32 cellular contexts compared by ENCODE assay signal in the genomic region with DNA sequence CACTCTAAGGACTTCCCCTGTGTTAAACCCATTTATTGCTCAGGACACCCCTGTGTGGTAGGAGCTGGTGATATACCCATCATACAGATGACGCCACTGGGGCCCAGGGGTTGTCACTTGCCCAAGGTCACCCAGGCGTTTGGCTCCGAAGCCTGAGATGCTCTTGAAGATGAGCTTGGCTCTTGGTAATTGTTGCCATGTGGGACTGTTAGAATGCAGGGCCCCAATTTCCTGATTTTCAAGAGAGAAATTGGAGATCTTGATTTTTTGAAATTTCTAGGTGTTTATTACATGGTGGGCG.
"Had no signal": no experiment of that assay in that cellular context is flagged by ENCODE, and none has a peak within 500 bp of the region (broad histone marks: within the 10 kb centered on the region; RNA-seq: fewer than 3 reads in every experiment).

No MANE protein-coding gene starts in this region.

- FAIRE-seq: colon had no signal

- H3K4me1 ChIP-seq: adrenal gland, body of pancreas had no signal

- H3K27ac Mint-ChIP-seq: activated CD4-positive, alpha-beta memory T cell treated with anti-CD3 and anti-CD28 coated beads for 36 hours; activated CD4-positive, alpha-beta T cell treated with anti-CD3 and anti-CD28 coated beads for 36 hours; activated CD4-positive, alpha-beta T cell treated with anti-CD3 and anti-CD28 coated beads, Interleukin-2, amount 10 ng/mL, durations not matched to agents 24 days and 14 days; activated CD8-positive, alpha-beta memory T cell treated with anti-CD3 and anti-CD28 coated beads, Interleukin-2, amount 10 ng/mL, durations not matched to agents 7 days and 5 days; activated CD8-positive, alpha-beta T cell treated with anti-CD3 and anti-CD28 coated beads, Interleukin-2, amount 10 ng/mL, durations not matched to agents 7 days and 5 days; activated naive CD4-positive, alpha-beta T cell treated with anti-CD3 and anti-CD28 coated beads for 36 hours; activated naive CD4-positive, alpha-beta T cell treated with anti-CD3 and anti-CD28 coated beads, Interleukin-2, amount 50 U/mL, for 24 hours; activated naive CD8-positive, alpha-beta T cell treated with anti-CD3 and anti-CD28 coated beads for 36 hours; activated naive CD8-positive, alpha-beta T cell treated with anti-CD3 and anti-CD28 coated beads, Interleukin-2, amount 50 U/mL, for 24 hours; activated T-helper 1 cell treated with anti-CD3 and anti-CD28 coated beads, Interleukin-12 subunit alpha, Interleukin-12 subunit beta, Interleukin-2, Interleukin-4 antibody, amounts not matched to agents 30 ng/mL and 10 ng/mL and 1 ng/mL, durations not matched to agents 14 hours and 24 hours and 36 hours; activated T-helper 2 cell treated with anti-CD3 and anti-CD28 coated beads, Interferon-gamma antibody, Interleukin-2, Interleukin-4, amounts not matched to agents 10 μg/mL and 5 μg/mL and 100 μg/mL, durations not matched to agents 14 hours and 24 hours and 36 hours; effector memory CD8-positive, alpha-beta T cell had no signal

- DNase-seq: activated CD4-positive, alpha-beta memory T cell treated with anti-CD3 and anti-CD28 coated beads for 36 hours; activated CD4-positive, alpha-beta T cell treated with anti-CD3 and anti-CD28 coated beads for 36 hours; activated CD4-positive, alpha-beta T cell treated with anti-CD3 and anti-CD28 coated beads, Interleukin-2, amount 10 ng/mL, durations not matched to agents 24 days and 14 days; activated CD4-positive, CD25-positive, alpha-beta regulatory T cell; activated CD4-positive, CD25-positive, alpha-beta regulatory T cell treated with anti-CD3 and anti-CD28 coated beads, Interleukin-2, amount 50 U/mL, for 72 hours; activated CD8-positive, alpha-beta memory T cell treated with anti-CD3 and anti-CD28 coated beads, Interleukin-2, amount 50 U/mL, for 4 hours; activated CD8-positive, alpha-beta T cell treated with anti-CD3 and anti-CD28 coated beads, Interleukin-2, amount 10 ng/mL, durations not matched to agents 7 days and 5 days; activated effector memory CD4-positive, alpha-beta T cell treated with anti-CD3 and anti-CD28 coated beads, Interleukin-2, amount 50 U/mL, for 16 hours; activated naive CD4-positive, alpha-beta T cell treated with anti-CD3 and anti-CD28 coated beads for 36 hours; activated naive CD8-positive, alpha-beta T cell treated with anti-CD3 and anti-CD28 coated beads for 36 hours; activated naive CD8-positive, alpha-beta T cell treated with anti-CD3 and anti-CD28 coated beads, Interleukin-2, amount 50 U/mL, for 24 hours; activated T-cell treated with anti-CD3 and anti-CD28 coated beads, Interleukin-2, amount 50 U/mL, for 1 hour; activated T-cell treated with anti-CD3 and anti-CD28 coated beads, Interleukin-2, amount 50 U/mL, for 48 hours; amygdala; aorta; caudate nucleus; cortex of kidney; dermis blood vessel endothelial cell; effector CD4-positive, alpha-beta T cell; effector memory CD8-positive, alpha-beta T cell; erythroblast; foreskin melanocyte; T-helper 2 cell had no signal

- H3K9me3 Mint-ChIP-seq: activated CD4-positive, alpha-beta memory T cell treated with anti-CD3 and anti-CD28 coated beads for 36 hours; activated CD4-positive, alpha-beta T cell treated with anti-CD3 and anti-CD28 coated beads, Interleukin-2, amount 10 ng/mL, durations not matched to agents 24 days and 14 days; activated naive CD4-positive, alpha-beta T cell treated with anti-CD3 and anti-CD28 coated beads, Interleukin-2, amount 50 U/mL, for 24 hours; activated naive CD8-positive, alpha-beta T cell treated with anti-CD3 and anti-CD28 coated beads, Interleukin-2, amount 50 U/mL, for 24 hours; activated T-helper 1 cell treated with anti-CD3 and anti-CD28 coated beads, Interleukin-12 subunit alpha, Interleukin-12 subunit beta, Interleukin-2, Interleukin-4 antibody, amounts not matched to agents 30 ng/mL and 10 ng/mL and 1 ng/mL, durations not matched to agents 14 hours and 24 hours and 36 hours; activated T-helper 2 cell treated with anti-CD3 and anti-CD28 coated beads, Interferon-gamma antibody, Interleukin-2, Interleukin-4, amounts not matched to agents 10 μg/mL and 5 μg/mL and 100 μg/mL, durations not matched to agents 14 hours and 24 hours and 36 hours; effector memory CD8-positive, alpha-beta T cell had no signal

- H3K4me3 Mint-ChIP-seq: activated CD4-positive, alpha-beta memory T cell treated with anti-CD3 and anti-CD28 coated beads for 36 hours; activated CD4-positive, alpha-beta T cell treated with anti-CD3 and anti-CD28 coated beads for 36 hours; activated CD4-positive, alpha-beta T cell treated with anti-CD3 and anti-CD28 coated beads, Interleukin-2, amount 10 ng/mL, durations not matched to agents 24 days and 14 days; activated CD8-positive, alpha-beta memory T cell treated with anti-CD3 and anti-CD28 coated beads, Interleukin-2, amount 10 ng/mL, durations not matched to agents 7 days and 5 days; activated CD8-positive, alpha-beta T cell treated with anti-CD3 and anti-CD28 coated beads, Interleukin-2, amount 10 ng/mL, durations not matched to agents 7 days and 5 days; activated naive CD4-positive, alpha-beta T cell treated with anti-CD3 and anti-CD28 coated beads for 36 hours; activated naive CD4-positive, alpha-beta T cell treated with anti-CD3 and anti-CD28 coated beads, Interleukin-2, amount 50 U/mL, for 24 hours; activated naive CD8-positive, alpha-beta T cell treated with anti-CD3 and anti-CD28 coated beads for 36 hours; activated naive CD8-positive, alpha-beta T cell treated with anti-CD3 and anti-CD28 coated beads, Interleukin-2, amount 50 U/mL, for 24 hours; activated T-helper 1 cell treated with anti-CD3 and anti-CD28 coated beads, Interleukin-12 subunit alpha, Interleukin-12 subunit beta, Interleukin-2, Interleukin-4 antibody, amounts not matched to agents 30 ng/mL and 10 ng/mL and 1 ng/mL, durations not matched to agents 14 hours and 24 hours and 36 hours; effector memory CD8-positive, alpha-beta T cell had no signal

- H3K27me3 ChIP-seq: adrenal gland, body of pancreas had no signal

- H3K36me3 ChIP-seq: adrenal gland, esophagus muscularis mucosa, gastroesophageal sphincter had no signal

- H3K4me1 Mint-ChIP-seq: activated CD4-positive, alpha-beta T cell treated with anti-CD3 and anti-CD28 coated beads for 36 hours; activated CD4-positive, alpha-beta T cell treated with anti-CD3 and anti-CD28 coated beads, Interleukin-2, amount 10 ng/mL, durations not matched to agents 24 days and 14 days; activated CD8-positive, alpha-beta memory T cell treated with anti-CD3 and anti-CD28 coated beads, Interleukin-2, amount 10 ng/mL, durations not matched to agents 7 days and 5 days; activated naive CD4-positive, alpha-beta T cell treated with anti-CD3 and anti-CD28 coated beads, Interleukin-2, amount 50 U/mL, for 24 hours; activated naive CD8-positive, alpha-beta T cell treated with anti-CD3 and anti-CD28 coated beads, Interleukin-2, amount 50 U/mL, for 24 hours had no signal

- H3K4me3 ChIP-seq: adrenal gland, body of pancreas, esophagus muscularis mucosa, gastroesophageal sphincter had no signal

- H3K36me3 Mint-ChIP-seq: activated CD4-positive, alpha-beta memory T cell treated with anti-CD3 and anti-CD28 coated beads for 36 hours; activated CD8-positive, alpha-beta memory T cell treated with anti-CD3 and anti-CD28 coated beads, Interleukin-2, amount 10 ng/mL, durations not matched to agents 7 days and 5 days; activated naive CD4-positive, alpha-beta T cell treated with anti-CD3 and anti-CD28 coated beads, Interleukin-2, amount 50 U/mL, for 24 hours; activated naive CD8-positive, alpha-beta T cell treated with anti-CD3 and anti-CD28 coated beads for 36 hours had no signal

- H3K9me3 ChIP-seq: adrenal gland, body of pancreas had no signal

- ATAC-seq: activated CD4-positive, alpha-beta T cell treated with anti-CD3 and anti-CD28 coated beads for 36 hours; activated CD8-positive, alpha-beta memory T cell treated with anti-CD3 and anti-CD28 coated beads, Interleukin-2, amount 10 ng/mL, durations not matched to agents 7 days and 5 days; activated CD8-positive, alpha-beta T cell treated with anti-CD3 and anti-CD28 coated beads, Interleukin-2, amount 10 ng/mL, durations not matched to agents 7 days and 5 days; activated naive CD8-positive, alpha-beta T cell treated with anti-CD3 and anti-CD28 coated beads, Interleukin-2, amount 50 U/mL, for 24 hours; effector memory CD8-positive, alpha-beta T cell had no signal
